In the genomic region with DNA sequence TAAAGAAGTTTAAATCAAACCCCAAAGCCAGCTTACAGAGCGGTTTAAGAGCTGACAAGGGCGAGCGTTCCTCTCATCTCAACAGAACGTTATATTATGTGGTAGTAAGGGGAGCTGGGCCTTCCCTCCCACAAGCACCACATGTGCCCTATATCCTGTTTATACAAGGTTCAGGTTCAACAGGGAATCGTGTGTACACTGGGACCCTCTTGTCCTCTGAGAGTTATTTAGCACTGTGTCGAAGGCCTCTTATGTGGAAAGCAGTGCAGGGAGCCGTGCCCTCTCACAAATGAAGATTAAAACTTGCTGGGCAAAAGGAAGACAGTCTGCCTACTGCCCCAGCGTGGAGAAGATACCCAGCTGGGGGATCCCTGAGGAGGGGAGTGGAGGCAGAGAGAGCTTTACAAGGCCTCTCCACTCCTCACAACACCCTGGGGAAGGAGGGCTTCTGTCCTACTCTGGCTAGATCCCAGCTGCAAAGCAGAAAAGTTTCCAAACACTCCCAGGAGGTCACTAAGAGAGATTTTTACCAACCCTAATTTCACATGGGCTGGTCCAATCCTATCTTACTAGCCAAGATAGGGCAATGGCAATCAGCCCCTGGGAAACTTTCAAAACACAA, we compare ENCODE assay signal across 8 cellular contexts. TPM values are rescaled to one million over a fixed set of nuclear protein-coding genes. Genes with fewer than 3 reads are reported as not detected.
A peak's percentile ranks its signal among the peaks of the same experiment; 100 is the strongest.
DNase-seq lines count a peak whose midpoint lies in the region; ATAC-seq and TF ChIP-seq lines count a peak whose summit lies in the region.

No MANE protein-coding gene starts in this region.

- peaks cover 32 to 74% (median 56%) of the 10 kb centered on the region in 11 experiments for H4K20me1 ChIP-seq in BLaER1 treated with 17β-estradiol and CSF1 and Interleukin-3, amounts not matched to agents 10 nM and 100 nM

- DNase-seq in Kasumi-1 (lab: John Stamatoyannopoulos, UW): peak; percentile 42 to 51
- DNase-seq in ascending aorta (ENCODE audit: low spot score in 2 of 2): no peak
- DNase-seq in lung (ENCODE audit: low spot score): no peak
- no peak for DNase-seq in uterus
- DNase-seq in HPDE6-E6E7 (ENCODE audit: extremely low spot score): no peak
- DNase-seq in NCI-H128 (lab: John Stamatoyannopoulos, UW; ENCODE audit: unreplicated experiment): no peak

- peaks cover 0 to 56% (median 0%) of the 10 kb centered on the region in 11 experiments; a peak in 6 of 22 replicates for H3K36me3 ChIP-seq in BLaER1 treated with 17β-estradiol and CSF1 and Interleukin-3, amounts not matched to agents 10 nM and 100 nM
- H3K36me3 ChIP-seq in ascending aorta: peaks cover 0 to 24% of the 10 kb centered on the region in 2 donors
- H3K36me3 ChIP-seq in lung (ENCODE audit: control insufficient read depth in 2 of 2, insufficient read depth in 2 of 2, low read length in 2 of 2): peaks cover 2 to 5% of the 10 kb centered on the region in 2 donors
- H3K36me3 ChIP-seq in uterus: no peaks in the 10 kb centered on the region

- H3K27ac ChIP-seq in BLaER1 treated with 17β-estradiol and CSF1 and Interleukin-3, amounts not matched to agents 10 nM and 100 nM: no peak overlapping the region
- H3K27ac ChIP-seq in ascending aorta (peak overlapping the region; percentile 92 to 94), lung (ENCODE audit: low read depth in 1 of 2, low read length in 1 of 2) (no peak overlapping the region), uterus (peak overlapping the region; percentile 94 to 99)

- intact Hi-C loops in ascending aorta (cut with DNase I): loop anchor here (5.0 kb wide), 6 partner anchors 88 to 632 kb away; no protein-coding TSS in a partner anchor
- intact Hi-C loops in uterus (cut with DNase I; ENCODE audit: low total_unique reads): loop anchor here (10.0 kb wide), 1 partner anchor 370 kb away; no protein-coding TSS in a partner anchor

- H3K9me3 ChIP-seq in BLaER1 treated with 17β-estradiol and CSF1 and Interleukin-3, amounts not matched to agents 10 nM and 100 nM (replicated peaks in 1 of 11): no peaks in the 10 kb centered on the region
- no peaks in the 10 kb centered on the region for H3K9me3 ChIP-seq in ascending aorta
- H3K9me3 ChIP-seq in lung (ENCODE audit: control insufficient read depth in 2 of 2, insufficient read depth in 1 of 2, low read length in 1 of 2): no peaks in the 10 kb centered on the region
- H3K9me3 ChIP-seq in uterus: no peaks in the 10 kb centered on the region

- no peak for TF ChIP-seq POLR2A in uterus (IDR thresholded peaks at IDR 0.05)

- peaks cover 45 to 66% (median 54%) of the 10 kb centered on the region in 10 experiments for H3K4me1 ChIP-seq in BLaER1 treated with 17β-estradiol and CSF1 and Interleukin-3, amounts not matched to agents 10 nM and 100 nM
- H3K4me1 ChIP-seq in ascending aorta (peaks cover 13 to 32% of the 10 kb centered on the region in 2 donors), lung (ENCODE audit: control insufficient read depth in 2 of 2, insufficient read depth in 2 of 2, low read length in 2 of 2) (peaks cover 21 to 26% of the 10 kb centered on the region in 2 donors), uterus (no peaks in the 10 kb centered on the region)

- H3K27me3 ChIP-seq in BLaER1 treated with 17β-estradiol and CSF1 and Interleukin-3, amounts not matched to agents 10 nM and 100 nM: peaks cover 48 to 99% (median 95%) of the 10 kb centered on the region in 11 experiments
- H3K27me3 ChIP-seq in ascending aorta: no peaks in the 10 kb centered on the region
- no peaks in the 10 kb centered on the region for H3K27me3 ChIP-seq in lung (ENCODE audit: control insufficient read depth, insufficient read depth)
- H3K27me3 ChIP-seq in uterus: no peaks in the 10 kb centered on the region

- peak overlapping the region in 4 of 11 experiments; percentile 86 to 90 (median 88); a peak in 6 of 22 replicates for H3K9ac ChIP-seq in BLaER1 treated with 17β-estradiol and CSF1 and Interleukin-3, amounts not matched to agents 10 nM and 100 nM

- peak overlapping the region in 7 of 10 experiments; percentile 60 to 94 (median 82); a peak in 13 of 20 replicates for H3K4me3 ChIP-seq in BLaER1 treated with 17β-estradiol and CSF1 and Interleukin-3, amounts not matched to agents 10 nM and 100 nM
- H3K4me3 ChIP-seq in ascending aorta (peak overlapping the region; percentile 85 to 89), lung (peak overlapping the region; percentile 72), uterus (peak overlapping the region; percentile 68 to 76)

- peak overlapping the region in 10 of 11 experiments; percentile 93 to 100 (median 99); a peak in 16 of 22 replicates for H3K4me2 ChIP-seq in BLaER1 treated with 17β-estradiol and CSF1 and Interleukin-3, amounts not matched to agents 10 nM and 100 nM

- WGBS in lung, 2 donors: 37 to 50% methylated on average over 8 of the region's 8 CpGs

- TF ChIP-seq CTCF in ascending aorta (IDR thresholded peaks at IDR 0.05): no peak
- TF ChIP-seq CTCF in lung (IDR thresholded peaks at IDR 0.05; ENCODE audit: control extremely low read depth, extremely low read depth): no peak
- no peak for TF ChIP-seq CTCF in uterus (IDR thresholded peaks at IDR 0.05)

- ATAC-seq in lung (ENCODE audit: insufficient read depth, low FRiP score) (no peak), HG02759 (IDR thresholded peaks at IDR 0.05; ENCODE audit: unreplicated experiment) (no peak)

RNA-seq across cellular contexts. Expression of a gene that starts 2.9 kb away (rescaled TPM):
- total RNA-seq in ascending aorta (76.4 TPM), lung (10 to 100 TPM; 72.1 to 74.4 TPM), uterus (100 to 1,000 TPM in 1 of 4 donors, 10 to 100 TPM in 2, 1 to 10 TPM in 1; 7.4 to 244 (median 49.4) TPM)
- 10 to 100 TPM; 22.7 to 77.3 TPM for polyA plus RNA-seq in lung

Comparison
In these comparisons a context has a peak if more than half of its experiments do, and no peak if none do; other contexts are left out.
1. H3K27ac ChIP-seq: peak in ascending aorta (2 of 2) and uterus (2 of 2); none in BLaER1 treated with 17β-estradiol and CSF1 and Interleukin-3, amounts not matched to agents 10 nM and 100 nM (0 of 11) and lung (0 of 2).
2. DNase-seq: peak in Kasumi-1 (2 of 2); none in ascending aorta (0 of 2), lung (single experiment), uterus (0 of 2), HPDE6-E6E7 (single experiment) and NCI-H128 (single experiment).
3. Peak in every context shown above with its lines, with median percentiles within 50 percentile points of each other: H3K4me3 ChIP-seq.